12 cellular contexts compared by ENCODE assay signal in the genomic region with DNA sequence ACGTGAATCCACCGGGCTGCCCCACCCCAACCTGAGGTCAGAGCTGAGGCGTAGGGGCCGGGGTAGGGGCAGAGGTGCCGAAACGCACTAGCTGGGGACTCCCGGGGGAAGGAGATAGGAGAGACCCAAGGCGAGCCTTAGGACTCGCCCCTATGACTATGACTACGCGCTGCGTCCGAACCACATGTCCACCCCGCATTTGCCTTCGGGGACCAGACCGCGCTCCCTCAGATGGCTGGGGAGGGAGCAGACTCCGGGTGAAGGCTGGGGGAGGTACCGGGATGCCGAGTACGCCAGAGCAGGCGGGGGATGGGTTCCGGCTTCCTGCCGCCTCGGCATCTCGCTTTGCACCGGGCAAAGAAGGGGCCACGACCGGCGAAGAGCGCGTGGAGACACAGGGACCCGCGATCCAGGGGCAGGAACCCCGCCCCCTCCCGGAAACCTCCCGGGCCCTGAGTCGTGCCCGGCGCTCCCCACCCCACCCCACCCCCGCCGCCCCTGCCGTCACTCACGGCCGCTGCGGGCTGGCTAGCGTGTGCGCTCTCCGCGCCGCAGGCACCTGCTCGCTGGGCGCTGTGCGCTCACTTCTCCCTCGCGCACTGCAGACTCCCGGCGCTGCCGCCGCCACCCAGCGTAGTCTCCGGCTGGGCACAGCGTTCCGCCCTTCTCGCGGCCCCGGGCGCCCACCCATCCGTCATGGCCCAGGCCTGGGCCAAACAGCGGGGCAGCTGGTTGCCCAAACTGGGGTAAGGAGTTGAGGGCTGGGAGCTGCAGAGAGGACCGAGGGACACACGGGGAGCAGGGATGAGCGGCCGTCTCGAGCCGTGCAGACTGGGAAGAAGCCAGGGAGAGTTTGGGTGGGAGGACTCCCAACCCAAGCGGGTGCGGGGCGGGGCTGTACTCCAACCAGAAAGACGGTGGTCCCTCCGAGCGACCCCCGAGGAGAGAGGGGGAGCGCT. TPM values are rescaled to one million over a fixed set of nuclear protein-coding genes. Genes with fewer than 3 reads are reported as not detected.
DNase-seq lines count a peak whose midpoint lies in the region; ATAC-seq, FAIRE-seq and TF ChIP-seq lines count a peak whose summit lies in the region.
"Had no signal": no experiment of that assay in that cellular context is flagged by ENCODE, and none has a peak within 500 bp of the region (broad histone marks: within the 10 kb centered on the region; RNA-seq: fewer than 3 reads in every experiment).

No MANE protein-coding gene starts in this region.

- peak overlapping the region; percentile 98 for H3K4me2 ChIP-seq in neural cell (ENCODE audit: low read length)
- no peak overlapping the region for H3K4me2 ChIP-seq in GM23248 (ENCODE audit: unreplicated experiment)

- H3K4me3 ChIP-seq in dorsolateral prefrontal cortex (peak overlapping the region; percentile 45 to 78 (median 67)), neural cell (ENCODE audit: low read length) (peak overlapping the region; percentile 83), GM23248 (no peak overlapping the region)
- H3K4me3 ChIP-seq: pancreas had no signal

- peak overlapping the region; percentile 74 for H3K9ac ChIP-seq in neural cell (ENCODE audit: low read length)
- no peak overlapping the region for H3K9ac ChIP-seq in GM23248

- TF ChIP-seq RAD21 in neural cell (conservative IDR thresholded peaks at IDR 0.05) = no peak

- peaks cover 3% of the 10 kb centered on the region for H3K9me3 ChIP-seq in neural cell (ENCODE audit: low read length)
- no peaks in the 10 kb centered on the region for H3K9me3 ChIP-seq in GM23248 (ENCODE audit: low read depth)
- H3K9me3 ChIP-seq: pancreas had no signal

- H3K36me3 ChIP-seq in neural cell (ENCODE audit: insufficient read depth, low read length) (no peaks in the 10 kb centered on the region), GM23248 (ENCODE audit: low read depth) (no peaks in the 10 kb centered on the region)
- H3K36me3 ChIP-seq: pancreas had no signal

- DNase-seq in D721Med (ENCODE audit: insufficient read length, low spot score) = peak; percentile 55
- DNase-seq in NCI-H1105 (lab: John Stamatoyannopoulos, UW) = peak; percentile 69
- DNase-seq in dorsolateral prefrontal cortex = peak in 9 of 10 donors; percentile 29 to 83 (median 60)
- no peak for DNase-seq in GM23248
- DNase-seq in GM13976 (ENCODE audit: low spot score) = no peak
- DNase-seq in activated CD4-positive, CD25-positive, alpha-beta regulatory T cell (lab: John Stamatoyannopoulos, UW) = no peak
- DNase-seq: NCI-H2029 treated with DMSO at 0.1 percent for 48 hours had no signal

- WGBS in GM23248 (ENCODE audit: low coverage in 1 of 2, low lambda C conversion rate in 2 of 2, missing lambda C conversion rate in 2 of 2), 2 experiments = 8% methylated on average over 43 to 62 of the region's 84 CpGs

- H3K9me2 ChIP-seq in neural cell (ENCODE audit: insufficient read depth, low read length) (no peaks in the 10 kb centered on the region), GM23248 (ENCODE audit: insufficient read depth) (no peaks in the 10 kb centered on the region)

- intact Hi-C loops in dorsolateral prefrontal cortex (cut with DNase I) = loop anchor here (5.0 to 10.0 kb wide), 11 partner anchors 48 to 788 kb away; a partner anchor contains a TSS

- H2AFZ ChIP-seq in neural cell (ENCODE audit: low read depth, low read length) (no peak overlapping the region), GM23248 (no peak overlapping the region)

- H3K27ac ChIP-seq in dorsolateral prefrontal cortex = peak overlapping the region; percentile 51 to 97 (median 91)
- H3K27ac ChIP-seq in neural cell (ENCODE audit: low read length) = peak overlapping the region; percentile 37
- H3K27ac ChIP-seq in GM23248 = no peak overlapping the region
- H3K27ac ChIP-seq: pancreas had no signal

- H3F3A ChIP-seq in neural cell (ENCODE audit: insufficient read depth, low read length, poor library complexity, severe bottlenecking) (no peaks in the 10 kb centered on the region), GM23248 (ENCODE audit: insufficient read depth) (no peaks in the 10 kb centered on the region)

- no peak for TF ChIP-seq CTCF in D721Med (IDR thresholded peaks at IDR 0.05; ENCODE audit: insufficient read depth, missing control alignments)
- TF ChIP-seq CTCF in dorsolateral prefrontal cortex (IDR thresholded peaks at IDR 0.05 in 54 of 56, conservative IDR thresholded peaks at IDR 0.05 in 2 of 56; ENCODE audit: low read depth in 1 of 56, partially characterized antibody in 56 of 56) = peak in 4 of 56 donors; percentile 8 to 29 (median 16)
- TF ChIP-seq CTCF in neural cell (IDR thresholded peaks at IDR 0.05; ENCODE audit: poor library complexity, severe bottlenecking) = no peak
- no peak for TF ChIP-seq CTCF in GM13976 (IDR thresholded peaks at IDR 0.05; ENCODE audit: borderline replicate concordance, control extremely low read depth, extremely low read depth, insufficient read depth, missing control alignments)

- no peak for FAIRE-seq in D721Med (lab: Jason Lieb, UNC)
- FAIRE-seq: pancreas had no signal

- H4K20me1 ChIP-seq in neural cell (ENCODE audit: insufficient read depth) (no peaks in the 10 kb centered on the region), GM23248 (ENCODE audit: insufficient read depth) (no peaks in the 10 kb centered on the region)

- H3K4me1 ChIP-seq in GM23248 (ENCODE audit: insufficient read depth) = no peaks in the 10 kb centered on the region
- H3K4me1 ChIP-seq: pancreas had no signal

- in situ Hi-C loops in GM23248 (cut with MboI) = no loop called here
- in situ Hi-C loops in GM13976 (cut with MboI; ENCODE audit: low sequenced_read_pairs, unreplicated experiment) = no loop called here

- no peak for TF ChIP-seq EP300 in neural cell (conservative IDR thresholded peaks at IDR 0.05; ENCODE audit: poor library complexity, severe bottlenecking)

- no peak for ATAC-seq in GM18861 (IDR thresholded peaks at IDR 0.05; ENCODE audit: unreplicated experiment)
- ATAC-seq: pancreas had no signal

- no peaks in the 10 kb centered on the region for H3K79me2 ChIP-seq in neural cell (replicated peaks; ENCODE audit: insufficient read depth, low read length)
- no peaks in the 10 kb centered on the region for H3K79me2 ChIP-seq in GM23248 (ENCODE audit: insufficient read depth)

- H3K27me3 ChIP-seq in dorsolateral prefrontal cortex = peaks cover 0 to 57% (median 6%) of the 10 kb centered on the region in 45 donors
- H3K27me3 ChIP-seq in neural cell (ENCODE audit: insufficient read depth, low read depth, low read length) = peaks cover 66% of the 10 kb centered on the region
- H3K27me3 ChIP-seq in GM23248 (replicated peaks; ENCODE audit: insufficient read depth) = peaks cover 60% of the 10 kb centered on the region

TF ChIP-seq in neural cell, 6 proteins besides CTCF, POLR2A, EP300 and RAD21:
- no peak for TF ChIP-seq TAF1 (IDR thresholded peaks at IDR 0.05; ENCODE audit: low read depth)
- peak; percentile 4 for TF ChIP-seq MXI1 (conservative IDR thresholded peaks at IDR 0.05; ENCODE audit: poor library complexity, severe bottlenecking)

RNA-seq across cellular contexts. Expression of a gene that starts 0.6 kb away (rescaled TPM):
- 10 to 100 TPM; 27.0 to 85.8 (median 42.8) TPM for total RNA-seq in dorsolateral prefrontal cortex
- 24.4 and 32.1 TPM in 2 replicates for polyA plus RNA-seq in neural cell
- 8.5 and 11.9 TPM in 2 replicates for polyA minus RNA-seq in neural cell
- total RNA-seq in GM23248 (2014; rRNA removed; shearing (Covaris generic)) = not detected in 2 replicates
- polyA plus RNA-seq in GM23248 (2016; fragmentation: Nextera tagmentation; extraction: Ambion mirVana) = not detected in 2 replicates
- total RNA-seq: pancreas; T-helper 2 cell treated with Interferon-gamma antibody and Interleukin-4, amounts not matched to agents 100 ng/mL and 5 ng/mL, for 36 hours had no signal
- polyA plus RNA-seq: adipose tissue had no signal

Comparison
In these comparisons a context has a peak if more than half of its experiments do, and no peak if none do; other contexts are left out.
1. DNase-seq: peak in D721Med (single experiment), NCI-H1105 (single experiment) and dorsolateral prefrontal cortex (9 of 10); none in GM23248 (single experiment), GM13976 (single experiment) and activated CD4-positive, CD25-positive, alpha-beta regulatory T cell (0 of 4).
2. RNA of a gene that starts 0.6 kb away (total RNA-seq): 27.0 to 85.8 TPM in dorsolateral prefrontal cortex; not detected in GM23248; every median in the first group is over 10 times any median in the second.